ENCODE assay signal across 20 cellular contexts in the genomic region with DNA sequence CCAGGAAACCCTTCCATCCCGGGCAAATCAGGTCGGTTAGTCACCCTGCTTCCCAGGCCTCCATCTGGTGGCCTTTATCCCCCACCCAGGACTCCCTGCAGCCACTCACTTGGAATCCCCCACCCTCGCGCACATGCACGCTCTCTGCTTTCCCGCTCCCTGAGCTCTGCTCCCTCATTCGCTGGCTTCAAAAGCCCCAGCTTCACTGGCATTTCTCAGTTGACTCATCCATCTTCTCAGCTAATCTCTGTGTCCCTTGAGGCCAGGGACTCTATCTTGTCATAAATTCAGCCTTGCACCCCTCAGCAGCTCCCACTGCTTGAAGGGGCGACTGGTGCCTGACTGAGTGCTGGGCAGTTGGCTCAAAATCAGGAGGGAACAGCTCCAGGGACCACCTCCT. TPM values are rescaled to one million over a fixed set of nuclear protein-coding genes. Genes with fewer than 3 reads are reported as not detected.
DNase-seq lines count a peak whose midpoint lies in the region; ATAC-seq and TF ChIP-seq lines count a peak whose summit lies in the region.
"Had no signal": no experiment of that assay in that cellular context is flagged by ENCODE, and none has a peak within 500 bp of the region (broad histone marks: within the 10 kb centered on the region; RNA-seq: fewer than 3 reads in every experiment).

No MANE protein-coding gene starts in this region.

- intact Hi-C loops in colonic mucosa (cut with DNase I): no loop called here

- H3K4me3 Mint-ChIP-seq in T-helper 1 cell treated with Interleukin-12 subunit alpha and Interleukin-12 subunit beta and Interleukin-4 antibody, amounts not matched to agents 30 μg/mL and 1 μg/mL, for 36 hours: no peak overlapping the region
- no peak overlapping the region for H3K4me3 Mint-ChIP-seq in stimulated activated memory B cell treated with anti-CD40 and anti-IgM and Interleukin-4, amounts not matched to agents 10 μg/mL and 1 μg/mL and 100 μg/mL, for 72 hours

- H3K4me3 ChIP-seq in coronary artery (no peak overlapping the region), colonic mucosa (no peak overlapping the region)

- no peaks in the 10 kb centered on the region for H3K36me3 ChIP-seq in colonic mucosa

- TF ChIP-seq CTCF in coronary artery (IDR thresholded peaks at IDR 0.05) (no peak), colonic mucosa (IDR thresholded peaks at IDR 0.05) (no peak)

- peaks cover 8% of the 10 kb centered on the region for H3K27me3 ChIP-seq in colonic mucosa

- H3K9me3 ChIP-seq in colonic mucosa: no peaks in the 10 kb centered on the region

- H3K27me3 Mint-ChIP-seq in T-helper 1 cell treated with Interleukin-12 subunit alpha and Interleukin-12 subunit beta and Interleukin-4 antibody, amounts not matched to agents 30 μg/mL and 1 μg/mL, for 36 hours (ENCODE audit: low read depth): peaks cover 86% of the 10 kb centered on the region
- peaks cover 76% of the 10 kb centered on the region for H3K27me3 Mint-ChIP-seq in stimulated activated memory B cell treated with anti-CD40 and anti-IgM and Interleukin-4, amounts not matched to agents 10 μg/mL and 1 μg/mL and 100 μg/mL, for 72 hours

- H3K9me3 Mint-ChIP-seq in T-helper 1 cell treated with Interleukin-12 subunit alpha and Interleukin-12 subunit beta and Interleukin-4 antibody, amounts not matched to agents 30 μg/mL and 1 μg/mL, for 36 hours: no peaks in the 10 kb centered on the region
- H3K9me3 Mint-ChIP-seq in stimulated activated memory B cell treated with anti-CD40 and anti-IgM and Interleukin-4, amounts not matched to agents 10 μg/mL and 1 μg/mL and 100 μg/mL, for 72 hours: no peaks in the 10 kb centered on the region

- no peaks in the 10 kb centered on the region for H3K36me3 Mint-ChIP-seq in T-helper 1 cell treated with Interleukin-12 subunit alpha and Interleukin-12 subunit beta and Interleukin-4 antibody, amounts not matched to agents 30 μg/mL and 1 μg/mL, for 36 hours (ENCODE audit: low read depth)
- no peaks in the 10 kb centered on the region for H3K36me3 Mint-ChIP-seq in stimulated activated memory B cell treated with anti-CD40 and anti-IgM and Interleukin-4, amounts not matched to agents 10 μg/mL and 1 μg/mL and 100 μg/mL, for 72 hours

- peak overlapping the region; percentile 31 for H3K27ac Mint-ChIP-seq in T-helper 1 cell treated with Interleukin-12 subunit alpha and Interleukin-12 subunit beta and Interleukin-4 antibody, amounts not matched to agents 30 μg/mL and 1 μg/mL, for 36 hours
- no peak overlapping the region for H3K27ac Mint-ChIP-seq in stimulated activated memory B cell treated with anti-CD40 and anti-IgM and Interleukin-4, amounts not matched to agents 10 μg/mL and 1 μg/mL and 100 μg/mL, for 72 hours

- H3K4me1 Mint-ChIP-seq in T-helper 1 cell treated with Interleukin-12 subunit alpha and Interleukin-12 subunit beta and Interleukin-4 antibody, amounts not matched to agents 30 μg/mL and 1 μg/mL, for 36 hours (ENCODE audit: low read depth): peaks cover 35% of the 10 kb centered on the region
- H3K4me1 Mint-ChIP-seq in stimulated activated memory B cell treated with anti-CD40 and anti-IgM and Interleukin-4, amounts not matched to agents 10 μg/mL and 1 μg/mL and 100 μg/mL, for 72 hours: peaks cover 33% of the 10 kb centered on the region

- no peak overlapping the region for H3K9ac ChIP-seq in colonic mucosa (ENCODE audit: low read depth in 2 of 2, low read length in 2 of 2)

- peak; percentile 44 for ATAC-seq in GM21717 (IDR thresholded peaks at IDR 0.05; ENCODE audit: unreplicated experiment)
- ATAC-seq in stimulated activated memory B cell treated with anti-CD40 and anti-IgM and Interleukin-4, amounts not matched to agents 10 μg/mL and 1 μg/mL and 100 μg/mL, for 72 hours: peak; percentile 40

- peaks cover 26% of the 10 kb centered on the region for H3K4me1 ChIP-seq in colonic mucosa

- no peak overlapping the region for H3K27ac ChIP-seq in coronary artery
- no peak overlapping the region for H3K27ac ChIP-seq in colonic mucosa

- DNase-seq in T-helper 1 cell (no peak), coronary artery (ENCODE audit: low spot score) (peak; percentile 29), ecto neural progenitor cell (ENCODE audit: low spot score) (no peak), colonic mucosa (no peak), NCI-H1417 (lab: John Stamatoyannopoulos, UW) (no peak)
- DNase-seq: 8988T, COR-L47, DMS 273 treated with DMSO at 0.1 percent for 48 hours, GOT3, KBM-7, NCI-H1105 treated with DMSO at 0.1 percent for 48 hours, NCI-H187, NCI-H2107, NCI-H2227 treated with DMSO at 0.1 percent for 48 hours, NCI-H510A treated with DMSO at 0.1 percent for 48 hours, NCI-H774, SHP77 had no signal

RNA-seq across cellular contexts. Expression of a gene that starts 41.5 kb away (rescaled TPM):
- total RNA-seq in colonic mucosa: 100 to 1,000 TPM in 1 of 2 donors, 10 to 100 TPM in 1; 58.0 to 304 TPM
